ENCODE assay signal across 24 cellular contexts in the genomic region with DNA sequence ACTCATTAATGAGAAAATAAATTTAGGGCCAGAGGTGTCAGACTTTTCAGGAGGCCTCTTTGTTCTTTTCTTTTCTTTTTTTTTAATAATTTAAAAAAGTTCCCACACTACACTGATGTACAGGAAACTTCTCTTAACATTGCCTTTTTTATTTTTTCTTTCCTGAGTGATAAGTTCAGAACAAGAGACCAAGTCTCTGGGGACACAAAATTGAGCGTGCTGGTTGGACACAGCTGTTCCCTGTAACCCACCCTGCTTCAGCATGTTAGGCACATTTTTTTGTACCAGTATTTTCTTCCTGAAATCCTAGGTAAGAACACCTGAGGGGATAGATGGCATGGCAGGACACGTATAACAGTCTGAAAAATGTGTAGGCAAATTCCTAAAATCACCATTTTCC. TPM values are rescaled to one million over a fixed set of nuclear protein-coding genes. Genes with fewer than 3 reads are reported as not detected.
DNase-seq lines count a peak whose midpoint lies in the region; ATAC-seq and TF ChIP-seq lines count a peak whose summit lies in the region.
"Had no signal": no experiment of that assay in that cellular context is flagged by ENCODE, and none has a peak within 500 bp of the region (broad histone marks: within the 10 kb centered on the region; RNA-seq: fewer than 3 reads in every experiment).

No MANE protein-coding gene starts in this region.

- no peak for TF ChIP-seq EP300 in suprapubic skin (IDR thresholded peaks at IDR 0.05)

- H2AK5ac ChIP-seq in mesenchymal stem cell (ENCODE audit: low read length, severe bottlenecking) = peak overlapping the region; percentile 14

- no peak overlapping the region for H2BK120ac ChIP-seq in mesenchymal stem cell (ENCODE audit: low read depth, low read length)

- TF ChIP-seq CTCF in chondrocyte (IDR thresholded peaks at IDR 0.05) = no peak
- no peak for TF ChIP-seq CTCF in suprapubic skin (IDR thresholded peaks at IDR 0.05)

- no peaks in the 10 kb centered on the region for H3K9me3 Mint-ChIP-seq in chondrocyte (ENCODE audit: low read depth)
- H3K9me3 Mint-ChIP-seq: central memory CD8-positive, alpha-beta T cell had no signal

- H4K8ac ChIP-seq in mesenchymal stem cell (ENCODE audit: low read length) = no peak overlapping the region

- no peak for ATAC-seq in GM19328 (IDR thresholded peaks at IDR 0.05; ENCODE audit: unreplicated experiment)
- ATAC-seq: T-helper 17 cell had no signal

- no peak overlapping the region for H2BK15ac ChIP-seq in mesenchymal stem cell (ENCODE audit: low read depth, poor library complexity, severe bottlenecking)

- DNase-seq in NCI-H2171 (lab: John Stamatoyannopoulos, UW) = peak; percentile 86
- DNase-seq in chondrocyte (ENCODE audit: low spot score) = no peak
- no peak for DNase-seq in mesenchymal stem cell
- DNase-seq in suprapubic skin (ENCODE audit: low spot score in 2 of 2) = no peak
- DNase-seq in NOMO-1 (lab: John Stamatoyannopoulos, UW; ENCODE audit: unreplicated experiment in 2 of 2) = no peak
- DNase-seq in NCI-H2029 treated with DMSO at 0.1 percent for 48 hours (lab: John Stamatoyannopoulos, UW) = no peak
- DNase-seq: amniotic stem cell; CD8-positive, alpha-beta memory T cell; DND-41; effector memory CD4-positive, alpha-beta T cell; esophagus squamous epithelium; head of caudate nucleus; KBM-7; NCI-H1048; NCI-H2107; NCI-H526 treated with DMSO at 0.1 percent for 48 hours; small intestine; stimulated activated CD4-positive, alpha-beta T cell treated with anti-CD3 and anti-CD28 coated beads, Interleukin-4, amount 100 ng/mL, for 4 hours; substantia nigra; T-helper 17 cell had no signal

- H3K36me3 ChIP-seq in mesenchymal stem cell (ENCODE audit: control insufficient read depth in 1 of 2, insufficient read depth in 2 of 2, low read depth in 1 of 2, low read length in 2 of 2) = peaks cover 0 to 3% of the 10 kb centered on the region in 2 experiments
- no peaks in the 10 kb centered on the region for H3K36me3 ChIP-seq in suprapubic skin
- H3K36me3 ChIP-seq: esophagus squamous epithelium had no signal

- H2AFZ ChIP-seq in mesenchymal stem cell (ENCODE audit: low read depth, low read length) = no peak overlapping the region
- H2AFZ ChIP-seq: parathyroid adenoma had no signal

- peaks cover 65% of the 10 kb centered on the region for H3K4me1 Mint-ChIP-seq in chondrocyte (ENCODE audit: low read depth)
- H3K4me1 Mint-ChIP-seq: CD8-positive, alpha-beta memory T cell; central memory CD8-positive, alpha-beta T cell; T-helper 17 cell had no signal

- no peak for TF ChIP-seq POLR2A in suprapubic skin (IDR thresholded peaks at IDR 0.05)

- WGBS in mesenchymal stem cell = 62% methylated on average over 2 of the region's 2 CpGs
- 62% methylated on average over 2 of the region's 2 CpGs for WGBS in suprapubic skin

- H3K14ac ChIP-seq in mesenchymal stem cell (ENCODE audit: low read length in 2 of 2) = no peak overlapping the region

- no peaks in the 10 kb centered on the region for H3K36me3 Mint-ChIP-seq in chondrocyte (ENCODE audit: low read depth)
- H3K36me3 Mint-ChIP-seq: CD8-positive, alpha-beta memory T cell had no signal

- peak overlapping the region; percentile 28 for H3K27ac ChIP-seq in mesenchymal stem cell (ENCODE audit: low read length, poor library complexity, severe bottlenecking)
- H3K27ac ChIP-seq in suprapubic skin = peak overlapping the region; percentile 75
- H3K27ac ChIP-seq: parathyroid adenoma, VCaP had no signal

- H3K27ac Mint-ChIP-seq in chondrocyte (ENCODE audit: unreplicated experiment) = peak overlapping the region; percentile 89
- H3K27ac Mint-ChIP-seq: CD8-positive, alpha-beta memory T cell; T-helper 17 cell had no signal

- no peak overlapping the region for H4K91ac ChIP-seq in mesenchymal stem cell (ENCODE audit: low read length)

- H3K4ac ChIP-seq in mesenchymal stem cell (ENCODE audit: low read depth in 1 of 2, low read length in 2 of 2) = no peak overlapping the region

- no peak overlapping the region for H3K4me3 Mint-ChIP-seq in chondrocyte (ENCODE audit: unreplicated experiment)
- H3K4me3 Mint-ChIP-seq: CD8-positive, alpha-beta memory T cell; central memory CD8-positive, alpha-beta T cell; T-helper 17 cell had no signal

- no peaks in the 10 kb centered on the region for H3K27me3 Mint-ChIP-seq in chondrocyte (ENCODE audit: low read depth)
- H3K27me3 Mint-ChIP-seq: central memory CD8-positive, alpha-beta T cell; T-helper 17 cell had no signal

- H2BK5ac ChIP-seq in mesenchymal stem cell (ENCODE audit: low read depth, low read length, poor library complexity, severe bottlenecking) = no peak overlapping the region

- peaks cover 20% of the 10 kb centered on the region for H3K4me1 ChIP-seq in mesenchymal stem cell (ENCODE audit: control insufficient read depth, insufficient read depth, low read depth, low read length)
- peaks cover 61% of the 10 kb centered on the region for H3K4me1 ChIP-seq in suprapubic skin

- peak overlapping the region; percentile 27 for H3K9ac ChIP-seq in mesenchymal stem cell (ENCODE audit: low read length)
- H3K9ac ChIP-seq: parathyroid adenoma had no signal

- peaks cover 5% of the 10 kb centered on the region for H3K79me1 ChIP-seq in mesenchymal stem cell (replicated peaks; ENCODE audit: low read length, poor library complexity, severe bottlenecking)

- no peak overlapping the region for H3K18ac ChIP-seq in mesenchymal stem cell (ENCODE audit: low read depth in 1 of 2, low read length in 2 of 2)

- no peak overlapping the region for H2BK12ac ChIP-seq in mesenchymal stem cell (ENCODE audit: low read length in 2 of 2)

- no peak overlapping the region for H3K4me2 ChIP-seq in mesenchymal stem cell (ENCODE audit: low read length, poor library complexity, severe bottlenecking)

- no peaks in the 10 kb centered on the region for H3K27me3 ChIP-seq in mesenchymal stem cell (ENCODE audit: control insufficient read depth in 1 of 2, insufficient read depth in 1 of 2, low read length in 2 of 2)
- no peaks in the 10 kb centered on the region for H3K27me3 ChIP-seq in suprapubic skin
- H3K27me3 ChIP-seq: esophagus squamous epithelium had no signal

- H3K4me3 ChIP-seq in mesenchymal stem cell (ENCODE audit: insufficient read depth in 1 of 2, low read depth in 1 of 2, low read length in 2 of 2) (no peak overlapping the region), suprapubic skin (no peak overlapping the region)
- H3K4me3 ChIP-seq: esophagus squamous epithelium had no signal

- H3K9me3 ChIP-seq in mesenchymal stem cell (ENCODE audit: control insufficient read depth, low read length) = no peaks in the 10 kb centered on the region
- no peaks in the 10 kb centered on the region for H3K9me3 ChIP-seq in suprapubic skin
- H3K9me3 ChIP-seq: esophagus squamous epithelium had no signal

- no peak overlapping the region for H3K23ac ChIP-seq in mesenchymal stem cell (ENCODE audit: low read length in 2 of 2)

RNA-seq across cellular contexts. Expression of a gene that starts 50.1 kb away (rescaled TPM):
- total RNA-seq in chondrocyte (21.5 to 38.0 TPM (median 23.0 TPM) in 3 replicates), suprapubic skin (10 to 100 TPM; 14.4 to 34.6 (median 22.0) TPM)
- 32.7 TPM for polyA plus RNA-seq in mesenchymal stem cell (2013, experiment 1 of 2)
- 33.2 TPM for polyA plus RNA-seq in mesenchymal stem cell (2013, experiment 2 of 2)
